Comparison of ENCODE assay signal across 1 cellular context in the genomic region with DNA sequence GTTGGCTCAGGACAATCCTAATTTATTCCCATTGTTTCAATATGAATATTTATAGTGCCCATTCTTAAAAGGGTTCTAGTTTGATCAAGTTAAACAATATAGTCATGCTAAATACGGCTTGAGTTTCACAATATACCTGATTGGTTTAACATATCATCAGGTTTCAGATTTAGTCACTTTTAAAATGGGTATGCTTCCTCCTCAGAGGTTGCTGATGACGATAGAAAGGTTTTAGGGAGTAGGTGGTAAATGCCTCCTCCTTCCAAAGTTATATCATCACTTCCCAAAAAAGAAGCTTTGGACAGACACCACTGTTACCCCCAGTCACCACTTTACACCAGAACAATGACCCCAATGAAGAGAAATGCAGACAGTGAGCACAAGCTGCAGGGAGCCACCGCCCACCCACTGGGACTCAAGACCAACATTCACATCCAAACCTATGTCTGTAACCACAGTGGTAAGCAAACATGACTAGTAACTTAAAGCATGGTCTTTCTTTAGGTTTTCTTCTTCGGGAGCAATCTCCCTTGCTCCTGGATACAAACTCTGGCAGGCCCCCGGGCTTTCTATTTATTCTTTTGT.
TF ChIP-seq lines count a peak whose summit lies in the region.

No MANE protein-coding gene starts in this region.

TF ChIP-seq in GM23338, 12 proteins besides CTCF, POLR2A, EP300 and RAD21:
- TF ChIP-seq, protein P1, sequence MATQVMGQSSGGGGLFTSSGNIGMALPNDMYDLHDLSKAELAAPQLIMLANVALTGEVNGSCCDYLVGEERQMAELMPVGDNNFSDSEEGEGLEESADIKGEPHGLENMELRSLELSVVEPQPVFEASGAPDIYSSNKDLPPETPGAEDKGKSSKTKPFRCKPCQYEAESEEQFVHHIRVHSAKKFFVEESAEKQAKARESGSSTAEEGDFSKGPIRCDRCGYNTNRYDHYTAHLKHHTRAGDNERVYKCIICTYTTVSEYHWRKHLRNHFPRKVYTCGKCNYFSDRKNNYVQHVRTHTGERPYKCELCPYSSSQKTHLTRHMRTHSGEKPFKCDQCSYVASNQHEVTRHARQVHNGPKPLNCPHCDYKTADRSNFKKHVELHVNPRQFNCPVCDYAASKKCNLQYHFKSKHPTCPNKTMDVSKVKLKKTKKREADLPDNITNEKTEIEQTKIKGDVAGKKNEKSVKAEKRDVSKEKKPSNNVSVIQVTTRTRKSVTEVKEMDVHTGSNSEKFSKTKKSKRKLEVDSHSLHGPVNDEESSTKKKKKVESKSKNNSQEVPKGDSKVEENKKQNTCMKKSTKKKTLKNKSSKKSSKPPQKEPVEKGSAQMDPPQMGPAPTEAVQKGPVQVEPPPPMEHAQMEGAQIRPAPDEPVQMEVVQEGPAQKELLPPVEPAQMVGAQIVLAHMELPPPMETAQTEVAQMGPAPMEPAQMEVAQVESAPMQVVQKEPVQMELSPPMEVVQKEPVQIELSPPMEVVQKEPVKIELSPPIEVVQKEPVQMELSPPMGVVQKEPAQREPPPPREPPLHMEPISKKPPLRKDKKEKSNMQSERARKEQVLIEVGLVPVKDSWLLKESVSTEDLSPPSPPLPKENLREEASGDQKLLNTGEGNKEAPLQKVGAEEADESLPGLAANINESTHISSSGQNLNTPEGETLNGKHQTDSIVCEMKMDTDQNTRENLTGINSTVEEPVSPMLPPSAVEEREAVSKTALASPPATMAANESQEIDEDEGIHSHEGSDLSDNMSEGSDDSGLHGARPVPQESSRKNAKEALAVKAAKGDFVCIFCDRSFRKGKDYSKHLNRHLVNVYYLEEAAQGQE (IDR thresholded peaks at IDR 0.05; ENCODE audit: unreplicated experiment), result no peak
- TF ChIP-seq CREB1 (CRISPR knock-in tag; IDR thresholded peaks at IDR 0.05; ENCODE audit: low read depth) (no peak), ZNF114 (CRISPR knock-in tag; IDR thresholded peaks at IDR 0.05) (no peak), NANOG (IDR thresholded peaks at IDR 0.05; ENCODE audit: borderline replicate concordance) (no peak), ZNF331 (CRISPR knock-in tag; IDR thresholded peaks at IDR 0.05; ENCODE audit: low read depth) (no peak), STAT1 (IDR thresholded peaks at IDR 0.05; ENCODE audit: unreplicated experiment) (no peak), POLR2AphosphoS5 (IDR thresholded peaks at IDR 0.05; ENCODE audit: low read depth) (no peak), JUNB (IDR thresholded peaks at IDR 0.05; ENCODE audit: unreplicated experiment) (no peak)
